Comparison of ENCODE assay signal across 8 cellular contexts in genomic region chr11:2531277-2531986, GRCh38.
DNase-seq lines count a peak whose midpoint lies in the region; ATAC-seq and TF ChIP-seq lines count a peak whose summit lies in the region.

No MANE protein-coding gene starts in this region.

- no peaks in the 10 kb centered on the region for H3K9me3 ChIP-seq in Loucy (ENCODE audit: insufficient read depth, low read depth, low read length)
- H3K9me3 ChIP-seq in WERI-Rb-1 (ENCODE audit: severe bottlenecking), result no peaks in the 10 kb centered on the region

- H3K36me3 ChIP-seq in Loucy (ENCODE audit: insufficient read depth, low read length), result no peaks in the 10 kb centered on the region
- H3K36me3 ChIP-seq in WERI-Rb-1, result no peaks in the 10 kb centered on the region

- no peak overlapping the region for H3K27ac ChIP-seq in WERI-Rb-1

- no peaks in the 10 kb centered on the region for H3F3A ChIP-seq in Loucy (ENCODE audit: low read depth)

- H3K4me1 ChIP-seq in Loucy (ENCODE audit: insufficient read depth, low read length, poor library complexity, severe bottlenecking), result peaks cover 21% of the 10 kb centered on the region

- DNase-seq in EL (peak; percentile 52), WERI-Rb-1 (peak; percentile 72), T47D (ENCODE audit: low read depth in 1 of 2, low spot score in 1 of 2) (peak; percentile 47 to 60), islet precursor cell (peak; percentile 86)
- DNase-seq in stimulated activated CD4-positive, alpha-beta T cell treated with anti-CD3 and anti-CD28 coated beads, Interleukin-1b, Interleukin-23, amount 100 ng/mL, for 4 hours (ENCODE audit: low read depth in 2 of 2), result peak; percentile 58 to 59

- H2AFZ ChIP-seq in Loucy (ENCODE audit: low read length), result 0 out of 2 replicates have a peak overlapping the region, but pooled peaks have one; percentile 58

- in situ Hi-C loops in T47D (cut with HindIII; ENCODE audit: low pct_unique_long_range_greater_than_20kb, low sequenced_read_pairs), result no loop called here

- no peak overlapping the region for H3K4me2 ChIP-seq in Loucy (ENCODE audit: low read depth, low read length, poor library complexity, severe bottlenecking)

- H3K4me3 ChIP-seq in Loucy (ENCODE audit: low read length, poor library complexity, severe bottlenecking) (no peak overlapping the region), WERI-Rb-1 (ENCODE audit: low read depth, low read length) (no peak overlapping the region)

- TF ChIP-seq CTCF in Loucy (conservative IDR thresholded peaks at IDR 0.05; ENCODE audit: low read length), result peak; percentile 95
- peak; percentile 94 for TF ChIP-seq CTCF in WERI-Rb-1 (IDR thresholded peaks at IDR 0.05; ENCODE audit: low read depth, low read length)

- ATAC-seq in GM19467 (IDR thresholded peaks at IDR 0.05; ENCODE audit: unreplicated experiment) (no peak), HG03469 (IDR thresholded peaks at IDR 0.05; ENCODE audit: unreplicated experiment) (no peak)

- no peaks in the 10 kb centered on the region for H4K20me1 ChIP-seq in Loucy (ENCODE audit: insufficient read depth, low read length, poor library complexity, severe bottlenecking)

- no peak overlapping the region for H3K9ac ChIP-seq in Loucy (ENCODE audit: low read depth, low read length, poor library complexity, severe bottlenecking)

- no peaks in the 10 kb centered on the region for H3K9me2 ChIP-seq in Loucy (replicated peaks; ENCODE audit: low read depth, low read length)

- H3K79me2 ChIP-seq in Loucy (ENCODE audit: insufficient read depth, low read length), result no peaks in the 10 kb centered on the region

- H3K27me3 ChIP-seq in Loucy (ENCODE audit: insufficient read depth, low read length, poor library complexity, severe bottlenecking) (no peaks in the 10 kb centered on the region), WERI-Rb-1 (ENCODE audit: insufficient read depth, low read depth, severe bottlenecking) (no peaks in the 10 kb centered on the region)
